8 cellular contexts compared by ENCODE assay signal in the genomic region with DNA sequence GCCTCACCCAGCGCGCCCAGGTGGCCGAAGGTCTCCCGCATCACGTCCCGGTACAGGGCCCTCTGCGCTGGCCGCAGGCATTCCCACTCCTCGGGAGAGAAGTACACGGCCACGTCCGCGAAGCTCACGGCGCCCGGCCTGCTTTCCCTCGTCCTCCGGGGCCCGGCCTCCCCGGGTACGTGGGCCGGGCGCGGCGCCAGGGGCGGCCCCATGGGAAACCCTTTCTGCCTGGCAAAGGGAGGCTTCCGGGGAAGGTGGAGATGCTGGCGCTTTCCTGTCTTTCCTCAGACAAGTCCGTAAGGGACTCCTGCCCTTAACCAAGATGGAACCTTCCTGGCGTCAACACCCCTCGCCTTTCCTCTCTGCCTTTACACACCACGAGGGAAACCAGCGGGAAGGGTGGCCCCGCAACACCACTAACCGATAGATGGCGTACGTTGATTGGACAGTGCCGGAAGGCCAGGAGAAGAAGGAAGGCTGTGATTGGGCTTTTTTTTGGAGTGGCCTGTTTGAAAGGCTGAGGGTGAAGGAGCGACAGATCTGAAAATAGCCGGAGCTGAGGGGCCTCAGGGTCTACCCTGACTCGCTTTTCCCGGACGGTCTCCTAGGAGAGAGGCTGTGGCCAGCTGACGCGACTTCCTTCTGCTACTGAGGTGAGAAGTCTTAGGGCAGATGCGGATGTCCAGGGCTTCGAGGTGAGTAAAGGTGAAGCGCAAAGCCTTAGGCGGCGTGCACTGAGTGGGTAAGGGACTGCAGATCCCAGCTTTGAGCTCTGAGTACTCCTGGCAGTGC. TPM values are rescaled to one million over a fixed set of nuclear protein-coding genes. Genes with fewer than 3 reads are reported as not detected.
DNase-seq lines count a peak whose midpoint lies in the region; ATAC-seq and TF ChIP-seq lines count a peak whose summit lies in the region.

TSS of gene ZNF785 (minus strand) at position 298 of the 792 bp plus-strand sequence. CDS start at position 212, 86 bp downstream.

- H3K4me3 Mint-ChIP-seq in activated T-helper 2 cell treated with anti-CD3 and anti-CD28 coated beads, Interferon-gamma antibody, Interleukin-2, Interleukin-4, amounts not matched to agents 10 μg/mL and 5 μg/mL and 100 μg/mL, durations not matched to agents 14 hours and 24 hours and 36 hours (ENCODE audit: low read depth) = peak within 1 kb of the TSS; percentile 91
- peak within 1 kb of the TSS; percentile 90 for H3K4me3 Mint-ChIP-seq in natural killer cell

- H3K9me2 ChIP-seq in Karpas-422 (replicated peaks; ENCODE audit: insufficient read depth, low read length) = no peaks in the 10 kb centered on the region

- H3K4me2 ChIP-seq in Karpas-422 (ENCODE audit: low read depth, low read length, poor library complexity, severe bottlenecking) = peak within 1 kb of the TSS; percentile 100

- H3K9me3 ChIP-seq in Karpas-422 (ENCODE audit: low read length) = no peaks in the 10 kb centered on the region
- H3K9me3 ChIP-seq in RWPE2 (ENCODE audit: severe bottlenecking) = no peaks in the 10 kb centered on the region

- peak; percentile 98 for DNase-seq in DMS153 (lab: John Stamatoyannopoulos, UW)
- peak; percentile 99 for DNase-seq in Karpas-422
- DNase-seq in RWPE2 (ENCODE audit: low spot score) = peak; percentile 98
- peak; percentile 92 for DNase-seq in activated T-helper 2 cell treated with anti-CD3 and anti-CD28 coated beads, Interferon-gamma antibody, Interleukin-2, Interleukin-4, amounts not matched to agents 10 μg/mL and 5 μg/mL and 100 μg/mL, durations not matched to agents 14 hours and 24 hours and 36 hours (ENCODE audit: low spot score)
- peak; percentile 100 for DNase-seq in fibroblast of pulmonary artery (ENCODE audit: low read depth)
- DNase-seq in natural killer cell = peak; percentile 85
- peak; percentile 81 to 93 (median 90) for DNase-seq in stimulated activated naive CD4-positive, alpha-beta T cell (lab: John Stamatoyannopoulos, UW)

- H3K9ac ChIP-seq in Karpas-422 (ENCODE audit: low read length) = peak within 1 kb of the TSS; percentile 90

- H3K4me1 ChIP-seq in Karpas-422 (ENCODE audit: low read length) (peaks cover 58% of the 10 kb centered on the region), RWPE2 (ENCODE audit: insufficient read depth, poor library complexity, severe bottlenecking) (no peaks in the 10 kb centered on the region)

- H3K27ac ChIP-seq in Karpas-422 (ENCODE audit: low read length) (peak within 1 kb of the TSS; percentile 83), RWPE2 (ENCODE audit: poor library complexity, severe bottlenecking) (peak within 1 kb of the TSS; percentile 69)

- H3K36me3 ChIP-seq in Karpas-422 (ENCODE audit: insufficient read depth, low read length) = peaks cover 29% of the 10 kb centered on the region
- H3K36me3 ChIP-seq in RWPE2 (ENCODE audit: low read depth) = peaks cover 48% of the 10 kb centered on the region

- no peaks in the 10 kb centered on the region for H3K27me3 ChIP-seq in Karpas-422 (ENCODE audit: low read length)
- no peaks in the 10 kb centered on the region for H3K27me3 ChIP-seq in RWPE2 (ENCODE audit: insufficient read depth, poor library complexity, severe bottlenecking)

- peaks cover 17% of the 10 kb centered on the region for H3K4me1 Mint-ChIP-seq in activated T-helper 2 cell treated with anti-CD3 and anti-CD28 coated beads, Interferon-gamma antibody, Interleukin-2, Interleukin-4, amounts not matched to agents 10 μg/mL and 5 μg/mL and 100 μg/mL, durations not matched to agents 14 hours and 24 hours and 36 hours (ENCODE audit: low read depth)
- peaks cover 9 to 14% of the 10 kb centered on the region in 2 donors for H3K4me1 Mint-ChIP-seq in natural killer cell

- peak; percentile 92 for ATAC-seq in GM21529 (IDR thresholded peaks at IDR 0.05; ENCODE audit: unreplicated experiment)
- ATAC-seq in RWPE2 (ENCODE audit: low read depth) = peak; percentile 94
- peak; percentile 98 to 99 (median 99) for ATAC-seq in natural killer cell

- H3K36me3 Mint-ChIP-seq in activated T-helper 2 cell treated with anti-CD3 and anti-CD28 coated beads, Interferon-gamma antibody, Interleukin-2, Interleukin-4, amounts not matched to agents 10 μg/mL and 5 μg/mL and 100 μg/mL, durations not matched to agents 14 hours and 24 hours and 36 hours (ENCODE audit: low read depth) = peaks cover 44% of the 10 kb centered on the region
- H3K36me3 Mint-ChIP-seq in natural killer cell = no peaks in the 10 kb centered on the region

- H4K20me1 ChIP-seq in Karpas-422 (ENCODE audit: insufficient read depth, low read depth, low read length) = no peaks in the 10 kb centered on the region

- H3K4me3 ChIP-seq in Karpas-422 (ENCODE audit: low read length) (peak within 1 kb of the TSS; percentile 73), RWPE2 (ENCODE audit: severe bottlenecking) (peak within 1 kb of the TSS; percentile 59), fibroblast of pulmonary artery (replicated peaks; ENCODE audit: low read depth, low read length) (peak within 1 kb of the TSS; percentile 71)

- peak within 1 kb of the TSS; percentile 81 for H2AFZ ChIP-seq in Karpas-422 (ENCODE audit: low read length)

- no peaks in the 10 kb centered on the region for H3K27me3 Mint-ChIP-seq in activated T-helper 2 cell treated with anti-CD3 and anti-CD28 coated beads, Interferon-gamma antibody, Interleukin-2, Interleukin-4, amounts not matched to agents 10 μg/mL and 5 μg/mL and 100 μg/mL, durations not matched to agents 14 hours and 24 hours and 36 hours (ENCODE audit: low read depth)
- no peaks in the 10 kb centered on the region for H3K27me3 Mint-ChIP-seq in natural killer cell (ENCODE audit: low read depth in 2 of 2)

- peak; percentile 27 for TF ChIP-seq CTCF in RWPE2 (IDR thresholded peaks at IDR 0.05; ENCODE audit: poor library complexity, severe bottlenecking)
- TF ChIP-seq CTCF in fibroblast of pulmonary artery (IDR thresholded peaks at IDR 0.05; ENCODE audit: low read length, missing control alignments) = no peak
- TF ChIP-seq CTCF in natural killer cell (IDR thresholded peaks at IDR 0.05) = no peak

- intact Hi-C loops in activated T-helper 2 cell treated with anti-CD3 and anti-CD28 coated beads, Interferon-gamma antibody, Interleukin-2, Interleukin-4, amounts not matched to agents 10 μg/mL and 5 μg/mL and 100 μg/mL, durations not matched to agents 14 hours and 24 hours and 36 hours (cut with micrococcal nuclease) = loop anchor here (1.0 kb wide), 2 partner anchors 13 to 50 kb away; no protein-coding TSS in a partner anchor
- intact Hi-C loops in natural killer cell (cut with micrococcal nuclease) = loop anchor here (1.0 to 5.0 kb wide), 2 partner anchors 13 to 48 kb away; no protein-coding TSS in a partner anchor

- H3K79me2 ChIP-seq in Karpas-422 (ENCODE audit: low read length) = peaks cover 53% of the 10 kb centered on the region

- H3K9me3 Mint-ChIP-seq in activated T-helper 2 cell treated with anti-CD3 and anti-CD28 coated beads, Interferon-gamma antibody, Interleukin-2, Interleukin-4, amounts not matched to agents 10 μg/mL and 5 μg/mL and 100 μg/mL, durations not matched to agents 14 hours and 24 hours and 36 hours = no peaks in the 10 kb centered on the region
- H3K9me3 Mint-ChIP-seq in natural killer cell = no peaks in the 10 kb centered on the region

- H3K27ac Mint-ChIP-seq in activated T-helper 2 cell treated with anti-CD3 and anti-CD28 coated beads, Interferon-gamma antibody, Interleukin-2, Interleukin-4, amounts not matched to agents 10 μg/mL and 5 μg/mL and 100 μg/mL, durations not matched to agents 14 hours and 24 hours and 36 hours = peak within 1 kb of the TSS; percentile 82
- peak within 1 kb of the TSS; percentile 86 to 87 for H3K27ac Mint-ChIP-seq in natural killer cell

RNA-seq across cellular contexts. Expression of gene ZNF785, which starts in this region (rescaled TPM):
- 14.9 and 20.8 TPM in 2 replicates for total RNA-seq in Karpas-422 (2014; rRNA removed; shearing (Covaris generic); ENCODE audit: low replicate concordance)
- 18.9 and 22.2 TPM in 2 replicates for total RNA-seq in activated T-helper 2 cell treated with anti-CD3 and anti-CD28 coated beads, Interferon-gamma antibody, Interleukin-2, Interleukin-4, amounts not matched to agents 10 μg/mL and 5 μg/mL and 100 μg/mL, durations not matched to agents 14 hours and 24 hours and 36 hours
- 10 to 100 TPM in 2 of 3 donors, 1 to 10 TPM in 1; 7.5 to 15.2 (median 10.4) TPM for total RNA-seq in natural killer cell

Comparison
In these comparisons a context has a peak if more than half of its experiments do, and no peak if none do; other contexts are left out.
1. Peak in every context shown above with its lines: DNase-seq, ATAC-seq, H3K4me3 ChIP-seq and H3K27ac ChIP-seq.